Comparison of ENCODE assay signal across 1 cellular context in genomic region chr20:2663887-2664719, GRCh38.
TF ChIP-seq lines count a peak whose summit lies in the region.

Gene IDH3B, minus strand, starts transcription at chr20:2664216. Its CDS starts 28 bp downstream, at chr20:2664188.

TF ChIP-seq in GM12878, 131 proteins besides CTCF, POLR2A, EP300 and RAD21 (continued from another document):
- TF ChIP-seq, protein P1, sequence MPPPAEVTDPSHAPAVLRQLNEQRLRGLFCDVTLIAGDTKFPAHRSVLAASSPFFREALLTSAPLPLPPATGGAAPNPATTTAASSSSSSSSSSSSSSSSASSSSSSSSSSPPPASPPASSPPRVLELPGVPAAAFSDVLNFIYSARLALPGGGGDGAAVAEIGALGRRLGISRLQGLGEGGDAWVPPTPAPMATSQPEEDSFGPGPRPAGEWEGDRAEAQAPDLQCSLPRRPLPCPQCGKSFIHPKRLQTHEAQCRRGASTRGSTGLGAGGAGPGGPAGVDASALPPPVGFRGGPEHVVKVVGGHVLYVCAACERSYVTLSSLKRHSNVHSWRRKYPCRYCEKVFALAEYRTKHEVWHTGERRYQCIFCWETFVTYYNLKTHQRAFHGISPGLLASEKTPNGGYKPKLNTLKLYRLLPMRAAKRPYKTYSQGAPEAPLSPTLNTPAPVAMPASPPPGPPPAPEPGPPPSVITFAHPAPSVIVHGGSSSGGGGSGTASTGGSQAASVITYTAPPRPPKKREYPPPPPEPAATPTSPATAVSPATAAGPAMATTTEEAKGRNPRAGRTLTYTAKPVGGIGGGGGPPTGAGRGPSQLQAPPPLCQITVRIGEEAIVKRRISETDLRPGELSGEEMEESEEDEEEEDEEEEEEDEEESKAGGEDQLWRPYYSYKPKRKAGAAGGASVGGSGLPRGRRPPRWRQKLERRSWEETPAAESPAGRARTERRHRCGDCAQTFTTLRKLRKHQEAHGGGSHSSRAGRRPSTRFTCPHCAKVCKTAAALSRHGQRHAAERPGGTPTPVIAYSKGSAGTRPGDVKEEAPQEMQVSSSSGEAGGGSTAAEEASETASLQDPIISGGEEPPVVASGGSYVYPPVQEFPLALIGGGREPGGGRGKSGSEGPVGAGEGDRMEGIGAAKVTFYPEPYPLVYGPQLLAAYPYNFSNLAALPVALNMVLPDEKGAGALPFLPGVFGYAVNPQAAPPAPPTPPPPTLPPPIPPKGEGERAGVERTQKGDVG (CRISPR knock-in tag; IDR thresholded peaks at IDR 0.05), result no peak
- TF ChIP-seq BCL3 (IDR thresholded peaks at IDR 0.05; ENCODE audit: borderline replicate concordance, insufficient read depth, low read depth, low read length, poor library complexity, severe bottlenecking) (no peak), FOXK2 (IDR thresholded peaks at IDR 0.05) (peak; percentile 86), RBBP5 (conservative IDR thresholded peaks at IDR 0.05) (no peak), TAF1 (IDR thresholded peaks at IDR 0.05; ENCODE audit: borderline replicate concordance, low read depth, low read length) (peak; percentile 95), E2F8 (IDR thresholded peaks at IDR 0.05; ENCODE audit: low read depth, partially characterized antibody) (peak; percentile 91), ZSCAN29 (IDR thresholded peaks at IDR 0.05) (no peak), TARDBP (IDR thresholded peaks at IDR 0.05; ENCODE audit: borderline replicate concordance) (peak; percentile 89; the same call in 1 of the 2 replicates), MYB (IDR thresholded peaks at IDR 0.05; ENCODE audit: borderline replicate concordance, low read depth, low read length) (no peak), MTA3 (IDR thresholded peaks at IDR 0.05; ENCODE audit: borderline replicate concordance, low read length) (no peak; the same call in 1 of the 2 replicates), BRCA1 (IDR thresholded peaks at IDR 0.05; ENCODE audit: low read depth, low read length) (no peak), ASH2L (IDR thresholded peaks at IDR 0.05; ENCODE audit: borderline replicate concordance, low read depth) (no peak), CEBPZ (IDR thresholded peaks at IDR 0.05; ENCODE audit: low read depth, low read length) (peak; percentile 6; the same call in 1 of the 2 replicates), PAX5 (IDR thresholded peaks at IDR 0.05; ENCODE audit: borderline replicate concordance, low read depth, low read length) (0 out of 2 replicates have a peak, but pooled peaks have one; percentile 20), ZZZ3 (IDR thresholded peaks at IDR 0.05; ENCODE audit: control insufficient read depth, insufficient read length, low read depth) (no peak)
- TF ChIP-seq, protein P2, sequence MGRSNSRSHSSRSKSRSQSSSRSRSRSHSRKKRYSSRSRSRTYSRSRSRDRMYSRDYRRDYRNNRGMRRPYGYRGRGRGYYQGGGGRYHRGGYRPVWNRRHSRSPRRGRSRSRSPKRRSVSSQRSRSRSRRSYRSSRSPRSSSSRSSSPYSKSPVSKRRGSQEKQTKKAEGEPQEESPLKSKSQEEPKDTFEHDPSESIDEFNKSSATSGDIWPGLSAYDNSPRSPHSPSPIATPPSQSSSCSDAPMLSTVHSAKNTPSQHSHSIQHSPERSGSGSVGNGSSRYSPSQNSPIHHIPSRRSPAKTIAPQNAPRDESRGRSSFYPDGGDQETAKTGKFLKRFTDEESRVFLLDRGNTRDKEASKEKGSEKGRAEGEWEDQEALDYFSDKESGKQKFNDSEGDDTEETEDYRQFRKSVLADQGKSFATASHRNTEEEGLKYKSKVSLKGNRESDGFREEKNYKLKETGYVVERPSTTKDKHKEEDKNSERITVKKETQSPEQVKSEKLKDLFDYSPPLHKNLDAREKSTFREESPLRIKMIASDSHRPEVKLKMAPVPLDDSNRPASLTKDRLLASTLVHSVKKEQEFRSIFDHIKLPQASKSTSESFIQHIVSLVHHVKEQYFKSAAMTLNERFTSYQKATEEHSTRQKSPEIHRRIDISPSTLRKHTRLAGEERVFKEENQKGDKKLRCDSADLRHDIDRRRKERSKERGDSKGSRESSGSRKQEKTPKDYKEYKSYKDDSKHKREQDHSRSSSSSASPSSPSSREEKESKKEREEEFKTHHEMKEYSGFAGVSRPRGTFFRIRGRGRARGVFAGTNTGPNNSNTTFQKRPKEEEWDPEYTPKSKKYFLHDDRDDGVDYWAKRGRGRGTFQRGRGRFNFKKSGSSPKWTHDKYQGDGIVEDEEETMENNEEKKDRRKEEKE (IDR thresholded peaks at IDR 0.05), result no peak
- TF ChIP-seq, protein P3, sequence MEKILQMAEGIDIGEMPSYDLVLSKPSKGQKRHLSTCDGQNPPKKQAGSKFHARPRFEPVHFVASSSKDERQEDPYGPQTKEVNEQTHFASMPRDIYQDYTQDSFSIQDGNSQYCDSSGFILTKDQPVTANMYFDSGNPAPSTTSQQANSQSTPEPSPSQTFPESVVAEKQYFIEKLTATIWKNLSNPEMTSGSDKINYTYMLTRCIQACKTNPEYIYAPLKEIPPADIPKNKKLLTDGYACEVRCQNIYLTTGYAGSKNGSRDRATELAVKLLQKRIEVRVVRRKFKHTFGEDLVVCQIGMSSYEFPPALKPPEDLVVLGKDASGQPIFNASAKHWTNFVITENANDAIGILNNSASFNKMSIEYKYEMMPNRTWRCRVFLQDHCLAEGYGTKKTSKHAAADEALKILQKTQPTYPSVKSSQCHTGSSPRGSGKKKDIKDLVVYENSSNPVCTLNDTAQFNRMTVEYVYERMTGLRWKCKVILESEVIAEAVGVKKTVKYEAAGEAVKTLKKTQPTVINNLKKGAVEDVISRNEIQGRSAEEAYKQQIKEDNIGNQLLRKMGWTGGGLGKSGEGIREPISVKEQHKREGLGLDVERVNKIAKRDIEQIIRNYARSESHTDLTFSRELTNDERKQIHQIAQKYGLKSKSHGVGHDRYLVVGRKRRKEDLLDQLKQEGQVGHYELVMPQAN (conservative IDR thresholded peaks at IDR 0.05), result peak; percentile 42
